Comparison of ENCODE assay signal across 9 cellular contexts in the genomic region with DNA sequence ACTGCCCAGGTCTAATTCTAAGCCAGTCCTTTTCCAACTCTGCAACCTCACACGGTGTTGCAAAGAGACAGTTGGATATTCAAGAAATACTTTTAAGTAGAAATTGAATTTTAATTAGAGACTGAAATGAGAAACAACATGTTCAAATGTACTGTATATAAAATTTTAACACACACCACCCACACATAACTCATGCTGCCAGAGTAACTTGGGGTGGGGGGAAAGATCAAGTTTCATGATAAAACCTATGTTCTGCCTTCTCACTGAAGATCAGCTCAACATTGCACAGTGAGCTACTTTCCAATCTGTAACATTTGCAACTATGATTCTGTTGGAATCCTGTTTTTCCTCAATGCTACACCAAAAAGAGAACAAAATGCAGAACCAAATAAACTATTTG.
"Had no signal": no experiment of that assay in that cellular context is flagged by ENCODE, and none has a peak within 500 bp of the region (broad histone marks: within the 10 kb centered on the region; RNA-seq: fewer than 3 reads in every experiment).

No MANE protein-coding gene starts in this region.

- H3K4me3 Mint-ChIP-seq: GM23338, H9 had no signal

- H2AFZ ChIP-seq: GM23338 had no signal

- DNase-seq: H9, HCEC 1CT, IMR-90, KBM-7 had no signal

- ATAC-seq: GM23338 had no signal

- H3K9me3 Mint-ChIP-seq: GM23338, H9 had no signal

- H3K9ac ChIP-seq: KMS-11 had no signal

- FAIRE-seq: H1, H54, HTR-8/SVneo had no signal

- H3K27ac ChIP-seq: KMS-11 had no signal

- H3K4me2 ChIP-seq: GM23338, KMS-11 had no signal

- H3K4me3 ChIP-seq: GM23338 had no signal

- H3K27ac Mint-ChIP-seq: H9 had no signal
